ENCODE assay signal across 7 cellular contexts in the genomic region with DNA sequence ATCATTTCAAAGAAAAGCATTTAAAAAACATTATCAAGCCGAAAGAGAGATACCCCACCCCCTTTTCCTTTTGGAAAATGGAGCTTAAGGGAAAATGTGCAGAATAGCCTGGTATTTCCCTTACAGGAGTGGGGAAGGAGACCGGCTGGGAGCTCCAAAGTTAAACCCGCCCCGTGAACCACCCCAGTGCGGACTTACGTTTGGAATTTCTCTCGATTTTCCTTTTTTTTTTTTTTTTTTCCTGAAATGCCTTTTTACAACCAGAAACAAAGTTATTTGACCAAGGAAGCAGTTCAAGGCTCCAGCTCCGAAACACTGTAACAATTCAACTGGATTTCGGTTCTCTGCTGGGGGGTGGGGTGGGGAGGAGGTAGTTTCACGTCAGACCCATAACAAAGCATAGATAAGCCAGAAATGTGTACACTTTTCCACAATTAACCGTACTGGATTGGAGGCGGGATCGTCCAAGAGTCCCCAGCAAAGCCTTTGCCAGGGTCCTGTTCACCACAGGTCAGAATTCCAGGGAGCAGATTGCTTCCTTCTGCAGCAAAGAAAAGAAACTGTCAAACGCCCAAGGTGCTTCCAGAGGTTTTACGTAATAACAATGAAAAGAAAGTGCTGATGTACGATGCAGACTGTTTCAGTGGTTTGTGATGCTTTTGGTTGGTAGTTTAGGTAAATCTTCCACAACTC. TPM values are rescaled to one million over a fixed set of nuclear protein-coding genes. Genes with fewer than 3 reads are reported as not detected.
DNase-seq lines count a peak whose midpoint lies in the region; ATAC-seq, FAIRE-seq and TF ChIP-seq lines count a peak whose summit lies in the region.

No MANE protein-coding gene starts in this region.

- H3K36me3 ChIP-seq in esophagus squamous epithelium (no peaks in the 10 kb centered on the region), osteoblast (ENCODE audit: insufficient read depth, low read length) (no peaks in the 10 kb centered on the region)

- no peaks in the 10 kb centered on the region for H3K79me2 ChIP-seq in osteoblast (ENCODE audit: insufficient read depth, low read length)

- WGBS in esophagus squamous epithelium, 2 donors = 7% methylated on average over 16 of the region's 16 CpGs

- no peaks in the 10 kb centered on the region for H3K9me3 ChIP-seq in esophagus squamous epithelium
- H3K9me3 ChIP-seq in osteoblast (ENCODE audit: low read depth, low read length) = no peaks in the 10 kb centered on the region

- FAIRE-seq in GM12891 (lab: Jason Lieb, UNC) = peak; percentile 43

- peak overlapping the region; percentile 53 to 70 (median 65) for H3K4me3 ChIP-seq in esophagus squamous epithelium
- peak overlapping the region; percentile 74 for H3K4me3 ChIP-seq in osteoblast (ENCODE audit: insufficient read depth, low read length)

- H4K20me1 ChIP-seq in osteoblast (ENCODE audit: insufficient read depth, low read length) = no peaks in the 10 kb centered on the region

- no peak for ATAC-seq in HG03135 (IDR thresholded peaks at IDR 0.05; ENCODE audit: unreplicated experiment)

- peak overlapping the region; percentile 96 for H3K4me2 ChIP-seq in osteoblast (ENCODE audit: insufficient read depth, low read length)

- TF ChIP-seq CTCF in esophagus squamous epithelium (IDR thresholded peaks at IDR 0.05) (no peak), osteoblast (IDR thresholded peaks at IDR 0.05; ENCODE audit: extremely low read depth, low read depth, low read length) (no peak)

- TF ChIP-seq POLR2A in GM12891 (IDR thresholded peaks at IDR 0.05; ENCODE audit: low read depth, low read length) = no peak
- TF ChIP-seq POLR2A in esophagus squamous epithelium (IDR thresholded peaks at IDR 0.05) = no peak

- peak overlapping the region; percentile 76 to 100 (median 92) for H3K27ac ChIP-seq in esophagus squamous epithelium
- peak overlapping the region; percentile 75 for H3K27ac ChIP-seq in osteoblast (ENCODE audit: low read depth, low read length)

- intact Hi-C loops in esophagus squamous epithelium (cut with DNase I) = loop anchor here (10.0 kb wide), 1 partner anchor 716 kb away; no protein-coding TSS in a partner anchor

- H3K27me3 ChIP-seq in esophagus squamous epithelium = peaks cover 0 to 32% (median 0%) of the 10 kb centered on the region in 4 donors
- H3K27me3 ChIP-seq in osteoblast (ENCODE audit: insufficient read depth, low read length) = no peaks in the 10 kb centered on the region

- DNase-seq in GM12891 (ENCODE audit: insufficient read length, low spot score) (no peak), RPMI7951 (ENCODE audit: low read depth) (peak; percentile 24), esophagus squamous epithelium (lab: John Stamatoyannopoulos, UW) (no peak), osteoblast (ENCODE audit: insufficient read length, low spot score, missing footprints) (peak; percentile 56), DMS114 treated with DMSO at 0.1 percent for 48 hours (lab: John Stamatoyannopoulos, UW; ENCODE audit: unreplicated experiment) (no peak)
- DNase-seq in activated effector memory CD4-positive, alpha-beta T cell treated with anti-CD3 and anti-CD28 coated beads, Interleukin-2, amount 50 U/mL, for 16 hours = no peak

- H3K4me1 ChIP-seq in esophagus squamous epithelium (peaks cover 21 to 92% (median 23%) of the 10 kb centered on the region in 3 donors), osteoblast (ENCODE audit: insufficient read depth, low read length) (peaks cover 13% of the 10 kb centered on the region)

- peak overlapping the region; percentile 84 for H2AFZ ChIP-seq in osteoblast (ENCODE audit: low read length)

TF ChIP-seq in GM12891, 5 proteins besides CTCF, POLR2A, EP300 and RAD21:
- TF ChIP-seq PAX5 (IDR thresholded peaks at IDR 0.05; ENCODE audit: insufficient read depth, low read length, severe bottlenecking) (no peak), POU2F2 (IDR thresholded peaks at IDR 0.05; ENCODE audit: low read depth, low read length) (no peak), POLR2AphosphoS5 (IDR thresholded peaks at IDR 0.05; ENCODE audit: low read depth, low read length) (no peak), TAF1 (IDR thresholded peaks at IDR 0.05; ENCODE audit: low read depth, low read length) (no peak), SPI1 (IDR thresholded peaks at IDR 0.05; ENCODE audit: low read depth, low read length) (no peak)

RNA-seq across cellular contexts. Expression of a gene that starts 6.7 kb away (rescaled TPM):
- polyA plus RNA-seq in GM12891 (2012; ENCODE audit: low read depth, missing spikeins) = 0.10 TPM
- 0.48 and 0.88 TPM in 2 replicates for total RNA-seq in RPMI7951 (2014; rRNA removed; shearing (Covaris generic))
- total RNA-seq in esophagus squamous epithelium = under 1 TPM in 3 of 4 donors, not detected in 1; 0.53 to 0.57 (median 0.57) TPM
- total RNA-seq in osteoblast = 0.29 and 0.36 TPM in 2 replicates

RNA-seq across cellular contexts. Expression of a gene that starts 15.3 kb away (rescaled TPM):
- 20.4 TPM for polyA plus RNA-seq in GM12891 (2012; ENCODE audit: low read depth, missing spikeins)
- 31.2 and 42.1 TPM in 2 replicates for total RNA-seq in RPMI7951 (2014; rRNA removed; shearing (Covaris generic))
- 10 to 100 TPM; 22.7 to 49.6 (median 32.4) TPM for total RNA-seq in esophagus squamous epithelium
- total RNA-seq in osteoblast = 37.6 and 44.8 TPM in 2 replicates

Comparison
In these comparisons a context has a peak if more than half of its experiments do, and no peak if none do; other contexts are left out.
1. DNase-seq: peak in RPMI7951 (single experiment) and osteoblast (single experiment); none in GM12891 (single experiment), esophagus squamous epithelium (single experiment), DMS114 treated with DMSO at 0.1 percent for 48 hours (single experiment) and activated effector memory CD4-positive, alpha-beta T cell treated with anti-CD3 and anti-CD28 coated beads, Interleukin-2, amount 50 U/mL, for 16 hours (single experiment).